ENCODE assay signal across 8 cellular contexts in the genomic region with DNA sequence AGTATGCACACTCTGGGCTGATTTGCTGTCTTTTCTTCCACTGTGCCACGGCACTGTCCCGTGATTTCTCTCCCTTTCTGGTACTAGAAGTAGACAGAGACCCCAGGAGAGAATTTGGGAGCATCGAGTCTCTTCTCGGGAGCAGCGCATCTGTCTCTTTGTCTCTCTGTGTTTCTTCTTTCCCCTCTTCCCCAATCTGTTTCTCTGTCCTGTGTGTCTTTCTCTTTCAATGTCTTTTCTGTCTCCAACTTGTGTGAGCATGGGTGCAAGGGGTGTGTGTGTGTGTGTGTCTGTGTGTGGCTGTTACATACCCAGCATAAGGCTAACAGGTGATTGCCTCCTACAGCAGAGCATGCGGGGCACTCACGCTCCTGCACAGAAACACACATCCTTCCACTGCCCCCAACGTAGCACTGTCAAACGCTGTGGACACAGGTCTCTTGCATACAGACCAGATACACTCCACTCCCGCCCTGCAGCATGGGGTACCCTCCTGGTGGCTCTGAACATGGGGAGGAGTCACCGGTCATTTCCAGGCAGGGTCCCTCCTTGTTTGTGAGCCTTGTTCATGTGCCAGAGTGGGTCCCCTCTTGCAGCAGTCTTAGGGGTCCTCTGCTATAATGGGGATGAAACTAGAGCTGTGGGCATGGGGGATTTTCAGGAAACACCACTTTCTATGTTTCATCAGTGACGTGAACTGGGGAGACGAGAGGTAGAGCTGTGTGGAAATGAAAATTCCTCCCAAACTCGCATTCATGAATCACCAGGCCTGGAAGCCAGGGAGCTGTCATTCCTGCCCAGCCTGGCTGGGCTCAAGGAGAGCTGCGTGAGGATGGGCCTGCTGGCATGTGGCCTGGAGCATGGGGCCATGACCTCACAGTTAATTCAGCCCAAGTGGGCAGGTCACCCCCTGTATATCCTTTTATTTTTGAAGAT. TPM values are rescaled to one million over a fixed set of nuclear protein-coding genes. Genes with fewer than 3 reads are reported as not detected.
DNase-seq lines count a peak whose midpoint lies in the region; ATAC-seq and TF ChIP-seq lines count a peak whose summit lies in the region.

No MANE protein-coding gene starts in this region.

- no peaks in the 10 kb centered on the region for H3K27me3 ChIP-seq in GM23248 (replicated peaks; ENCODE audit: insufficient read depth)
- peaks cover 88% of the 10 kb centered on the region for H3K27me3 ChIP-seq in foreskin keratinocyte

- H4K20me1 ChIP-seq in GM23248 (ENCODE audit: insufficient read depth): no peaks in the 10 kb centered on the region

- TF ChIP-seq CTCF in foreskin keratinocyte (conservative IDR thresholded peaks at IDR 0.05): no peak

- H3K27ac ChIP-seq in GM23248 (peak overlapping the region; percentile 81), foreskin keratinocyte (no peak overlapping the region)

- no peaks in the 10 kb centered on the region for H3K79me2 ChIP-seq in GM23248 (ENCODE audit: insufficient read depth)

- no peaks in the 10 kb centered on the region for H3K9me3 ChIP-seq in GM23248 (ENCODE audit: low read depth)

- peak overlapping the region; percentile 79 for H3K4me2 ChIP-seq in GM23248 (ENCODE audit: unreplicated experiment)

- H2AFZ ChIP-seq in GM23248: no peak overlapping the region

- H3K4me1 ChIP-seq in GM23248 (ENCODE audit: insufficient read depth) (peaks cover 14% of the 10 kb centered on the region), foreskin keratinocyte (peaks cover 5% of the 10 kb centered on the region)

- 1% methylated on average over 15 of the region's 15 CpGs for WGBS in GM23248 (ENCODE audit: low coverage in 1 of 2, low lambda C conversion rate in 2 of 2, missing lambda C conversion rate in 2 of 2), 2 experiments

- peaks cover 23% of the 10 kb centered on the region for H3F3A ChIP-seq in GM23248 (ENCODE audit: insufficient read depth)

- ATAC-seq in foreskin keratinocyte (peak; percentile 68), GM21381 (IDR thresholded peaks at IDR 0.05; ENCODE audit: unreplicated experiment) (no peak), GM21526 (IDR thresholded peaks at IDR 0.05; ENCODE audit: low FRiP score, unreplicated experiment) (no peak), GM21619 (IDR thresholded peaks at IDR 0.05; ENCODE audit: unreplicated experiment) (no peak)

- in situ Hi-C loops in GM23248 (cut with MboI): no loop called here

- peak overlapping the region; percentile 88 for H3K9ac ChIP-seq in GM23248

- H3K4me3 ChIP-seq in GM23248 (peak overlapping the region; percentile 65), skeletal muscle cell (ENCODE audit: low read depth, low read length) (peak overlapping the region; percentile 51)

- no peaks in the 10 kb centered on the region for H3K9me2 ChIP-seq in GM23248 (ENCODE audit: insufficient read depth)

- peak; percentile 95 for DNase-seq in GM23248
- peak; percentile 51 for DNase-seq in T1000 (lab: John Stamatoyannopoulos, UW)
- peak; percentile 49 to 76 for DNase-seq in foreskin keratinocyte
- peak; percentile 67 for DNase-seq in skeletal muscle cell (ENCODE audit: low read depth)
- no peak for DNase-seq in NCI-H1092 (lab: John Stamatoyannopoulos, UW)

- H3K36me3 ChIP-seq in GM23248 (ENCODE audit: low read depth): no peaks in the 10 kb centered on the region

RNA-seq across cellular contexts. Expression of gene ADAMTS14, which starts 1.0 kb away (rescaled TPM):
- 0.97 and 1.4 TPM in 2 replicates for total RNA-seq in GM23248 (2014; rRNA removed; shearing (Covaris generic))
- polyA plus RNA-seq in GM23248 (2016; fragmentation: Nextera tagmentation; extraction: Ambion mirVana): 0.76 and 0.91 TPM in 2 replicates
- total RNA-seq in foreskin keratinocyte: 0.10 TPM in 1 of 2 replicates, not detected in the other
- polyA plus RNA-seq in foreskin keratinocyte: 0.09 TPM in 1 of 2 replicates, not detected in the other
